ENCODE assay signal across 10 cellular contexts in genomic region chr11:64208086-64208795, GRCh38. TPM values are rescaled to one million over a fixed set of nuclear protein-coding genes. Genes with fewer than 3 reads are reported as not detected.
A peak's percentile ranks its signal among the peaks of the same experiment; 100 is the strongest.
DNase-seq lines count a peak whose midpoint lies in the region; ATAC-seq and TF ChIP-seq lines count a peak whose summit lies in the region.
"Had no signal": no experiment of that assay in that cellular context is flagged by ENCODE, and none has a peak within 500 bp of the region (broad histone marks: within the 10 kb centered on the region; RNA-seq: fewer than 3 reads in every experiment).

No MANE protein-coding gene starts in this region.

- H3K27me3 ChIP-seq in DND-41 (ENCODE audit: insufficient read depth, low read length, poor library complexity) (no peaks in the 10 kb centered on the region), OCI-LY1 (ENCODE audit: insufficient read depth, low read length) (no peaks in the 10 kb centered on the region), esophagus (ENCODE audit: control insufficient read depth in 1 of 2, insufficient read depth in 2 of 2, low read length in 2 of 2) (no peaks in the 10 kb centered on the region), trophoblast cell (ENCODE audit: insufficient read depth, low read length) (no peaks in the 10 kb centered on the region), BE2C (no peaks in the 10 kb centered on the region)

- no peak overlapping the region for H4K91ac ChIP-seq in trophoblast cell (ENCODE audit: low read depth, low read length)

- H3K36me3 ChIP-seq in DND-41 (ENCODE audit: insufficient read depth, low read length) (peaks cover 72% of the 10 kb centered on the region), OCI-LY1 (ENCODE audit: insufficient read depth, low read length) (peaks cover 61% of the 10 kb centered on the region), esophagus (ENCODE audit: control insufficient read depth in 2 of 2, insufficient read depth in 2 of 2, low read length in 1 of 2) (peaks cover 5 to 13% of the 10 kb centered on the region in 2 donors), trophoblast cell (ENCODE audit: control insufficient read depth in 1 of 2, insufficient read depth in 2 of 2, low read length in 2 of 2) (peaks cover 51 to 60% of the 10 kb centered on the region in 2 experiments), BE2C (peaks cover 29% of the 10 kb centered on the region)

- H3K4me3 ChIP-seq in DND-41 (ENCODE audit: low read depth in 1 of 2, low read length in 2 of 2) (peak overlapping the region in 1 of 2 experiments; percentile 86; a peak in 2 of 4 replicates), OCI-LY1 (ENCODE audit: low read depth, low read length, poor library complexity, severe bottlenecking) (peak overlapping the region; percentile 66), esophagus (ENCODE audit: low read depth in 1 of 2, low read length in 2 of 2) (peak overlapping the region; percentile 0 to 26), trophoblast cell (ENCODE audit: low read depth, low read length) (no peak overlapping the region), BE2C (ENCODE audit: low read depth, low read length) (no peak overlapping the region)

- H3K79me1 ChIP-seq in trophoblast cell (ENCODE audit: low read length), result no peaks in the 10 kb centered on the region

- TF ChIP-seq CTCF in DND-41 (IDR thresholded peaks at IDR 0.05; ENCODE audit: borderline replicate concordance, extremely low read depth, low read length, poor library complexity, severe bottlenecking), result no peak
- TF ChIP-seq CTCF in OCI-LY1 (IDR thresholded peaks at IDR 0.05; ENCODE audit: low read length), result no peak
- TF ChIP-seq CTCF in BE2C (IDR thresholded peaks at IDR 0.05; ENCODE audit: low read depth, low read length), result no peak

- H3K27ac ChIP-seq in DND-41 (ENCODE audit: low read length), result peak overlapping the region; percentile 93
- H3K27ac ChIP-seq in OCI-LY1 (ENCODE audit: low read depth, low read length, poor library complexity, severe bottlenecking), result peak overlapping the region; percentile 82
- H3K27ac ChIP-seq in esophagus (ENCODE audit: low read depth in 2 of 2, low read length in 1 of 2), result peak overlapping the region; percentile 73 to 76
- no peak overlapping the region for H3K27ac ChIP-seq in trophoblast cell (ENCODE audit: low read depth, low read length)

- no peak overlapping the region for H2BK5ac ChIP-seq in trophoblast cell (ENCODE audit: low read depth, low read length, poor library complexity)

- H2AFZ ChIP-seq in DND-41 (ENCODE audit: low read depth, low read length) (no peak overlapping the region), OCI-LY1 (ENCODE audit: low read length) (no peak overlapping the region), trophoblast cell (ENCODE audit: insufficient read depth, low read length, poor library complexity) (no peak overlapping the region)

- no peaks in the 10 kb centered on the region for H3F3A ChIP-seq in OCI-LY1 (ENCODE audit: insufficient read depth, low read length)

- H3K79me2 ChIP-seq in DND-41 (ENCODE audit: insufficient read depth, low read length) (peaks cover 17% of the 10 kb centered on the region), OCI-LY1 (ENCODE audit: insufficient read depth, low read length) (no peaks in the 10 kb centered on the region), trophoblast cell (ENCODE audit: control insufficient read depth, insufficient read depth, low read length, poor library complexity) (no peaks in the 10 kb centered on the region)

- H3K4ac ChIP-seq in trophoblast cell (ENCODE audit: low read depth, low read length), result no peak overlapping the region

- ATAC-seq in DND-41 (ENCODE audit: insufficient read depth, low read depth) (no peak), GM19324 (IDR thresholded peaks at IDR 0.05; ENCODE audit: low FRiP score, unreplicated experiment) (no peak)

- H3K9me3 ChIP-seq in DND-41 (ENCODE audit: insufficient read depth, low read length, severe bottlenecking), result no peaks in the 10 kb centered on the region
- H3K9me3 ChIP-seq in OCI-LY1 (ENCODE audit: low read length), result no peaks in the 10 kb centered on the region
- H3K9me3 ChIP-seq in esophagus (ENCODE audit: control insufficient read depth in 2 of 2, insufficient read depth in 1 of 2, low read depth in 1 of 2, low read length in 1 of 2), result no peaks in the 10 kb centered on the region
- no peaks in the 10 kb centered on the region for H3K9me3 ChIP-seq in trophoblast cell (ENCODE audit: insufficient read depth, low read depth, low read length)
- no peaks in the 10 kb centered on the region for H3K9me3 ChIP-seq in BE2C

- H3K9me2 ChIP-seq in OCI-LY1 (ENCODE audit: low read depth, low read length), result no peaks in the 10 kb centered on the region

- no peak overlapping the region for H2AK5ac ChIP-seq in trophoblast cell (ENCODE audit: low read length)

- no peak overlapping the region for H2BK120ac ChIP-seq in trophoblast cell (ENCODE audit: insufficient read depth, low read length, poor library complexity)

- peak overlapping the region; percentile 26 for H4K12ac ChIP-seq in trophoblast cell (ENCODE audit: low read depth, low read length)

- 79 to 81% methylated on average over 23 of the region's 23 CpGs for WGBS in esophagus, 2 donors
- no CpG with 5 or more reads among the region's 23 CpGs for WGBS in trophoblast cell (ENCODE audit: extremely low coverage, insufficient coverage, insufficient read length)

- H4K8ac ChIP-seq in trophoblast cell (ENCODE audit: low read depth, low read length), result no peak overlapping the region

- H3K14ac ChIP-seq in trophoblast cell (ENCODE audit: low read length), result no peak overlapping the region

- H3K23ac ChIP-seq in trophoblast cell (ENCODE audit: low read length), result no peak overlapping the region

- H3K4me2 ChIP-seq in DND-41 (ENCODE audit: insufficient read depth, low read length), result peak overlapping the region; percentile 93
- H3K4me2 ChIP-seq in OCI-LY1 (ENCODE audit: low read length), result peak overlapping the region; percentile 90
- H3K4me2 ChIP-seq in trophoblast cell (ENCODE audit: low read length), result no peak overlapping the region

- H3K18ac ChIP-seq in trophoblast cell (ENCODE audit: low read length), result no peak overlapping the region

- no peak overlapping the region for H2BK12ac ChIP-seq in trophoblast cell (ENCODE audit: low read length)

- H4K20me1 ChIP-seq in DND-41 (ENCODE audit: insufficient read depth, low read length), result peaks cover 24% of the 10 kb centered on the region
- no peaks in the 10 kb centered on the region for H4K20me1 ChIP-seq in OCI-LY1 (ENCODE audit: insufficient read depth, low read length)

- peak overlapping the region; percentile 88 for H3K9ac ChIP-seq in DND-41 (ENCODE audit: low read depth, low read length)
- peak overlapping the region; percentile 80 for H3K9ac ChIP-seq in OCI-LY1 (ENCODE audit: low read length)
- no peak overlapping the region for H3K9ac ChIP-seq in trophoblast cell (ENCODE audit: low read length)

- DNase-seq in DND-41 (no peak), trophoblast cell (no peak), BE2C (no peak), GM19240 (ENCODE audit: insufficient read length, low spot score) (no peak)
- DNase-seq in NK-92 treated with Interleukin-12 subunit alpha and Interleukin-12 subunit beta, amount 100 ng/mL, for 24 hours (lab: John Stamatoyannopoulos, UW), result no peak
- DNase-seq: glutamatergic neuron, NCI-H1105 treated with DMSO at 0.1 percent for 48 hours had no signal

- H3K4me1 ChIP-seq in DND-41 (ENCODE audit: insufficient read depth, low read length), result peaks cover 46% of the 10 kb centered on the region
- peaks cover 41% of the 10 kb centered on the region for H3K4me1 ChIP-seq in OCI-LY1 (ENCODE audit: insufficient read depth, low read length, severe bottlenecking)
- peaks cover 0 to 6% of the 10 kb centered on the region in 2 donors for H3K4me1 ChIP-seq in esophagus (ENCODE audit: control insufficient read depth in 2 of 2, insufficient read depth in 2 of 2, low read length in 1 of 2)
- peaks cover 0 to 7% of the 10 kb centered on the region in 2 experiments for H3K4me1 ChIP-seq in trophoblast cell (ENCODE audit: control insufficient read depth in 1 of 2, insufficient read depth in 2 of 2, low read length in 2 of 2)
- H3K4me1 ChIP-seq in BE2C, result peaks cover 4% of the 10 kb centered on the region; the same call in 1 of the 2 replicates

RNA-seq across cellular contexts. Expression of gene FERMT3, which starts 1.7 kb away (rescaled TPM):
- 1 to 10 TPM; 4.4 to 5.8 TPM for polyA plus RNA-seq in esophagus
- 1.0 and 1.2 TPM in 2 replicates for polyA plus RNA-seq in trophoblast cell (2013)
- 9.3 TPM for polyA plus RNA-seq in BE2C (2012; ENCODE audit: insufficient read depth, insufficient read length, low read depth)

RNA-seq across cellular contexts. Expression of gene TRPT1, which starts 17.7 kb away (rescaled TPM):
- polyA plus RNA-seq in esophagus, result 10 to 100 TPM; 44.9 to 61.1 TPM
- polyA plus RNA-seq in trophoblast cell (2013), result 49.3 and 50.0 TPM in 2 replicates
- polyA plus RNA-seq in BE2C (2012; ENCODE audit: insufficient read depth, insufficient read length, low read depth), result 39.6 TPM

RNA-seq across cellular contexts. Expression of gene NUDT22, which starts 17.8 kb away (rescaled TPM):
- polyA plus RNA-seq in esophagus, result 10 to 100 TPM; 49.5 to 55.1 TPM
- 49.2 and 52.1 TPM in 2 replicates for polyA plus RNA-seq in trophoblast cell (2013)
- 43.8 TPM for polyA plus RNA-seq in BE2C (2012; ENCODE audit: insufficient read depth, insufficient read length, low read depth)

RNA-seq across cellular contexts. Expression of gene DNAJC4, which starts 22.1 kb away (rescaled TPM):
- polyA plus RNA-seq in esophagus, result 10 to 100 TPM; 31.2 to 53.7 TPM
- polyA plus RNA-seq in trophoblast cell (2013), result 32.7 and 35.1 TPM in 2 replicates
- polyA plus RNA-seq in BE2C (2012; ENCODE audit: insufficient read depth, insufficient read length, low read depth), result 20.3 TPM

RNA-seq across cellular contexts. Expression of gene STIP1, which starts 22.3 kb away (rescaled TPM):
- 10 to 100 TPM; 60.0 to 69.4 TPM for polyA plus RNA-seq in esophagus
- 192 TPM in 2 replicates for polyA plus RNA-seq in trophoblast cell (2013)
- 313 TPM for polyA plus RNA-seq in BE2C (2012; ENCODE audit: insufficient read depth, insufficient read length, low read depth)

Comparison
In these comparisons a context has a peak if more than half of its experiments do, and no peak if none do; other contexts are left out.
1. H3K4me3 ChIP-seq: peak in OCI-LY1 (single experiment) and esophagus (2 of 2); none in trophoblast cell (single experiment) and BE2C (single experiment).